1 cellular context compared by ENCODE assay signal in the genomic region with DNA sequence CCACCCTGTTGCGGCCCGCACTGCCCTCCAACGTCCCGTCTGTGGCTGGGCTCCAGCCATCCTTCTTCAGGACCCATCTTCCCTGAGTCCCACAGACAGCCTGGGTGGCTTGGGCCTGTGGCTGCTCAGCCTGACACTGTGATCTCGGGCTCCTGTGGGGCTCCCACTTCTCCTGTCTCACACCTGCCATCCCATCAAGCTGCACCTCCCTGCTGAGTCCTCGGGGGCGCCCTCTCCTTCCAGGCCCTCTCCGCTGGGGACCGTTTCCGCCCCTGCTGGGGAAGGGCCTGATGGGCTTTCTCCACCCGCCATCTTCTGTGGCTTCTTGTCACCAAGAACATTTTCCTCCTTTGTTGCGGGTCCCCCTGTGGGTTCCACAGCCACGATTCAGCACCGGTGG.
TF ChIP-seq lines count a peak whose summit lies in the region.

No MANE protein-coding gene starts in this region.

TF ChIP-seq in H1, 55 proteins besides CTCF, POLR2A, EP300 and RAD21:
- TF ChIP-seq SAP30 (IDR thresholded peaks at IDR 0.05; ENCODE audit: insufficient read depth, insufficient replicate concordance, low read length) = no peak
- no peak for TF ChIP-seq ASH2L (IDR thresholded peaks at IDR 0.05; ENCODE audit: low read length)
- TF ChIP-seq CREB1 (IDR thresholded peaks at IDR 0.05) = no peak
